In the genomic region with DNA sequence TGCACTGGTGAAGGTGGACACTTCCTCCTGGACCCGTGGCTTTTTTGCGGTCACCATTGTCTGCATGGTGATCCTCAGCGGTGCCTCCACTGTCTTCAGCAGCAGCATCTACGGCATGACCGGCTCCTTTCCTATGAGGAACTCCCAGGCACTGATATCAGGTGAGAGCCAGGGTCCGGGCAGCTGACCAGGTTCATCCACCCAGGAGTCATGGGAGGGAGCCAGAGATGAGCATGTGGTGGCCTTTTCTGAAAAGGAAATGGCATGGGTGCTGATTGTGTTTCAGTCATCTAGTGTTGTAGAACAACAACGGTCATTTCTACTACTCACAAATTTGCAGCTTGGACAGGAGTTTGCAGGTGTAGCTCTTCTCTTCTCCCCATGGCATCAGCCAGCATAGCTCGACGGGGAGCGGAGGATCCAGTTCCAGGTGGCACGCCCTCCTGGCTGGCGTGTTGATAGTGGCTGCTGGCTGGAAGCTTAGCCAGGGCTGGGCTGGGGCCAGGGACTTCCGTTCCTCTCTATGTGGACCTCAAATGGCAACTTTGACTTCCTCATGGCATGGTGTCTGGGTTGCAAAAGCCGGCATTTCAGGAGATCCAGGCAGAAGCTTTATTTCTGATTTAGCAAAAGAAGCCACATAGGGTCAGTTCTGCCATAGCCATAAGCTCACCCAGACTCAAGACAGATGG, we compare ENCODE assay signal across 2 cellular contexts.
A peak's percentile ranks its signal among the peaks of the same experiment; 100 is the strongest.
TF ChIP-seq lines count a peak whose summit lies in the region.

No MANE protein-coding gene starts in this region.

TF ChIP-seq in liver, 16 proteins besides CTCF, POLR2A, EP300 and RAD21:
- no peak for TF ChIP-seq HNF4G (IDR thresholded peaks at IDR 0.05)
- peak in 1 of 2 donors; percentile 27 for TF ChIP-seq JUND (IDR thresholded peaks at IDR 0.05)
- TF ChIP-seq GABPA (IDR thresholded peaks at IDR 0.05 in 1 of 2, conservative IDR thresholded peaks at IDR 0.05 in 1 of 2) = peak in 1 of 2 donors; percentile 52
- TF ChIP-seq NR2F2 (IDR thresholded peaks at IDR 0.05) = no peak
- TF ChIP-seq TAF1 (conservative IDR thresholded peaks at IDR 0.05) = no peak
- TF ChIP-seq, protein P1, sequence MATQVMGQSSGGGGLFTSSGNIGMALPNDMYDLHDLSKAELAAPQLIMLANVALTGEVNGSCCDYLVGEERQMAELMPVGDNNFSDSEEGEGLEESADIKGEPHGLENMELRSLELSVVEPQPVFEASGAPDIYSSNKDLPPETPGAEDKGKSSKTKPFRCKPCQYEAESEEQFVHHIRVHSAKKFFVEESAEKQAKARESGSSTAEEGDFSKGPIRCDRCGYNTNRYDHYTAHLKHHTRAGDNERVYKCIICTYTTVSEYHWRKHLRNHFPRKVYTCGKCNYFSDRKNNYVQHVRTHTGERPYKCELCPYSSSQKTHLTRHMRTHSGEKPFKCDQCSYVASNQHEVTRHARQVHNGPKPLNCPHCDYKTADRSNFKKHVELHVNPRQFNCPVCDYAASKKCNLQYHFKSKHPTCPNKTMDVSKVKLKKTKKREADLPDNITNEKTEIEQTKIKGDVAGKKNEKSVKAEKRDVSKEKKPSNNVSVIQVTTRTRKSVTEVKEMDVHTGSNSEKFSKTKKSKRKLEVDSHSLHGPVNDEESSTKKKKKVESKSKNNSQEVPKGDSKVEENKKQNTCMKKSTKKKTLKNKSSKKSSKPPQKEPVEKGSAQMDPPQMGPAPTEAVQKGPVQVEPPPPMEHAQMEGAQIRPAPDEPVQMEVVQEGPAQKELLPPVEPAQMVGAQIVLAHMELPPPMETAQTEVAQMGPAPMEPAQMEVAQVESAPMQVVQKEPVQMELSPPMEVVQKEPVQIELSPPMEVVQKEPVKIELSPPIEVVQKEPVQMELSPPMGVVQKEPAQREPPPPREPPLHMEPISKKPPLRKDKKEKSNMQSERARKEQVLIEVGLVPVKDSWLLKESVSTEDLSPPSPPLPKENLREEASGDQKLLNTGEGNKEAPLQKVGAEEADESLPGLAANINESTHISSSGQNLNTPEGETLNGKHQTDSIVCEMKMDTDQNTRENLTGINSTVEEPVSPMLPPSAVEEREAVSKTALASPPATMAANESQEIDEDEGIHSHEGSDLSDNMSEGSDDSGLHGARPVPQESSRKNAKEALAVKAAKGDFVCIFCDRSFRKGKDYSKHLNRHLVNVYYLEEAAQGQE (IDR thresholded peaks at IDR 0.05) = no peak
- peak; percentile 76 for TF ChIP-seq YY1 (IDR thresholded peaks at IDR 0.05)
- no peak for TF ChIP-seq FOXA1 (IDR thresholded peaks at IDR 0.05)
- peak; percentile 53 to 77 for TF ChIP-seq RXRA (IDR thresholded peaks at IDR 0.05)
- TF ChIP-seq SP1 (IDR thresholded peaks at IDR 0.05) = no peak
- TF ChIP-seq FOXA2 (IDR thresholded peaks at IDR 0.05) = no peak
- TF ChIP-seq, protein P2, sequence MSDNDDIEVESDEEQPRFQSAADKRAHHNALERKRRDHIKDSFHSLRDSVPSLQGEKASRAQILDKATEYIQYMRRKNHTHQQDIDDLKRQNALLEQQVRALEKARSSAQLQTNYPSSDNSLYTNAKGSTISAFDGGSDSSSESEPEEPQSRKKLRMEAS (IDR thresholded peaks at IDR 0.05) = peak; percentile 80
- TF ChIP-seq EGR1 (IDR thresholded peaks at IDR 0.05; ENCODE audit: low read depth in 2 of 2) = no peak
- peak in 1 of 2 donors; percentile 43 for TF ChIP-seq HNF4A (conservative IDR thresholded peaks at IDR 0.05)
- no peak for TF ChIP-seq ATF3 (IDR thresholded peaks at IDR 0.05)
- TF ChIP-seq ZBTB33 (IDR thresholded peaks at IDR 0.05) = no peak

TF ChIP-seq in HepG2, 621 proteins besides CTCF, POLR2A, EP300 and RAD21:
- no peak for TF ChIP-seq FOXK2 (IDR thresholded peaks at IDR 0.05)
- TF ChIP-seq, protein P3, sequence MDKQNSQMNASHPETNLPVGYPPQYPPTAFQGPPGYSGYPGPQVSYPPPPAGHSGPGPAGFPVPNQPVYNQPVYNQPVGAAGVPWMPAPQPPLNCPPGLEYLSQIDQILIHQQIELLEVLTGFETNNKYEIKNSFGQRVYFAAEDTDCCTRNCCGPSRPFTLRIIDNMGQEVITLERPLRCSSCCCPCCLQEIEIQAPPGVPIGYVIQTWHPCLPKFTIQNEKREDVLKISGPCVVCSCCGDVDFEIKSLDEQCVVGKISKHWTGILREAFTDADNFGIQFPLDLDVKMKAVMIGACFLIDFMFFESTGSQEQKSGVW (CRISPR knock-in tag; IDR thresholded peaks at IDR 0.05; ENCODE audit: borderline replicate concordance) = no peak
- TF ChIP-seq SNAPC4 (CRISPR knock-in tag; IDR thresholded peaks at IDR 0.05) = no peak
- no peak for TF ChIP-seq ZBTB44 (CRISPR knock-in tag; IDR thresholded peaks at IDR 0.05)
- no peak for TF ChIP-seq ZMAT3 (CRISPR knock-in tag; conservative IDR thresholded peaks at IDR 0.05)
- TF ChIP-seq SOX5 (CRISPR knock-in tag; IDR thresholded peaks at IDR 0.05; ENCODE audit: borderline replicate concordance) = no peak
- no peak for TF ChIP-seq RELA (CRISPR knock-in tag; IDR thresholded peaks at IDR 0.05)
TF ChIP-seq in HepG2: peak in this region for 0.
